19 cellular contexts compared by ENCODE assay signal in genomic region chr15:99118258-99118632, GRCh38.
"Had no signal": no experiment of that assay in that cellular context is flagged by ENCODE, and none has a peak within 500 bp of the region (broad histone marks: within the 10 kb centered on the region; RNA-seq: fewer than 3 reads in every experiment).

No MANE protein-coding gene starts in this region.

- H3K4me3 ChIP-seq: coronary artery, SJSA1, spleen had no signal

- H3K9ac ChIP-seq: parathyroid adenoma had no signal

- ATAC-seq: left cardiac atrium, WTC11 had no signal

- FAIRE-seq: islet of Langerhans had no signal

- DNase-seq: activated CD8-positive, alpha-beta memory T cell treated with anti-CD3 and anti-CD28 coated beads for 24 hours; activated CD8-positive, alpha-beta memory T cell treated with anti-CD3 and anti-CD28 coated beads, Interleukin-2, amount 50 U/mL, for 4 hours; activated naive CD4-positive, alpha-beta T cell; activated naive CD8-positive, alpha-beta T cell treated with anti-CD3 and anti-CD28 coated beads for 36 hours; activated T-cell treated with anti-CD3 and anti-CD28 coated beads, Interleukin-2, amount 50 U/mL, for 24 hours; endodermal cell; hippocampal formation; left cardiac atrium; spleen; stimulated activated CD4-positive, alpha-beta T cell treated with anti-CD3 and anti-CD28 coated beads, Interleukin-4, amount 100 ng/mL, for 1 hour; stimulated activated naive CD4-positive, alpha-beta T cell treated with Interleukin-2 at 50 U/mL for 16 hours; T-helper 1 cell; T-helper 9 cell; trophoblast cell had no signal

- H3K4me1 ChIP-seq: parathyroid adenoma had no signal

- H3K27me3 ChIP-seq: SJSA1 had no signal

- H3K9me3 ChIP-seq: SJSA1, spleen had no signal

- H3K27ac ChIP-seq: parathyroid adenoma, SJSA1, spleen had no signal
